Comparison of ENCODE assay signal across 8 cellular contexts in the genomic region with DNA sequence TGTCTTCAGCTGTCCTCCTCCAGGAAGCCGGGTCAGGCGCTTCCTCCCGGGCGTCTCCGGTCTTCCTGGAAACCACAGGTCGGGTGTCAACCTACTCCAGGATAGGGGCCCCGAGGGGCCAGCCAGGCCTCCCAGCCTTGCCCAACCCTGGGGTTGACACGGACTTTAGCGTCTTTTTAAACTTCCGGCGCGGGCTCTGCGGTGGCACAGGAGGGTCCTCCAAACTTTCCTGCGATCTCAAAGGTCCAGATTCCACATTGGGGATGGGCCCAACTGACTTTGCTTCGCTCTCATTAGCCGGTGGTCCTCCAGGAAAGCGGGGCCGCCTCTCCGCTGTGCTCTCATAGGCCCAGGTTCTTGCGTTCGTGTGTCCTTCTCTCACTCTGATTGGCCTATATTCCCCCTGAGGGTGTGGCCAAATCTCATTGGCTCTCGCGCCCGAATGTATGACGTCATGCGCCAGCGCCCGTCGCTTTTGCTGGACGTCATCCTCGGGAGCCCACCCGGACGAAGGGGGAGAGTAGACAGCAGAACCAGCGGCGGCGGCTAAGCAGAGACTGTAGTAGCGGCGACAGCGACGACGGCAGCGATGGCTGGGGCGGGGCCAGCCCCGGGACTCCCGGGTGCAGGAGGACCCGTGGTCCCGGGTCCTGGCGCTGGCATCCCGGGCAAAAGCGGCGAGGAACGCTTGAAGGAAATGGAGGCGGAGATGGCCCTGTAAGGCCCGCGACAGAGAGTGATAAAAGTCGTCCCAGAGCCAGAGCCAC. TPM values are rescaled to one million over a fixed set of nuclear protein-coding genes. Genes with fewer than 3 reads are reported as not detected.
DNase-seq lines count a peak whose midpoint lies in the region; ATAC-seq, FAIRE-seq and TF ChIP-seq lines count a peak whose summit lies in the region.

A gene with protein sequence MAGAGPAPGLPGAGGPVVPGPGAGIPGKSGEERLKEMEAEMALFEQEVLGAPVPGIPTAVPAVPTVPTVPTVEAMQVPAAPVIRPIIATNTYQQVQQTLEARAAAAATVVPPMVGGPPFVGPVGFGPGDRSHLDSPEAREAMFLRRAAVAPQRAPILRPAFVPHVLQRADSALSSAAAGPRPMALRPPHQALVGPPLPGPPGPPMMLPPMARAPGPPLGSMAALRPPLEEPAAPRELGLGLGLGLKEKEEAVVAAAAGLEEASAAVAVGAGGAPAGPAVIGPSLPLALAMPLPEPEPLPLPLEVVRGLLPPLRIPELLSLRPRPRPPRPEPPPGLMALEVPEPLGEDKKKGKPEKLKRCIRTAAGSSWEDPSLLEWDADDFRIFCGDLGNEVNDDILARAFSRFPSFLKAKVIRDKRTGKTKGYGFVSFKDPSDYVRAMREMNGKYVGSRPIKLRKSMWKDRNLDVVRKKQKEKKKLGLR (plus strand): TSS at position 472 of the 767 bp plus-strand sequence. CDS start 118 bp downstream, at position 590.

- H3K4me1 ChIP-seq in astrocyte (ENCODE audit: insufficient read depth, low read length) (no peaks in the 10 kb centered on the region), right cardiac atrium (ENCODE audit: control insufficient read depth, insufficient read depth, low read length) (no peaks in the 10 kb centered on the region), vagina (peaks cover 23% of the 10 kb centered on the region)

- H2AFZ ChIP-seq in astrocyte (ENCODE audit: low read depth, low read length): peak within 1 kb of the TSS; percentile 70

- TF ChIP-seq CTCF in astrocyte (IDR thresholded peaks at IDR 0.05; ENCODE audit: insufficient read depth, low read depth, low read length) (no peak), vagina (IDR thresholded peaks at IDR 0.05) (no peak)

- H3K9me3 Mint-ChIP-seq in astrocyte (ENCODE audit: unreplicated experiment): no peaks in the 10 kb centered on the region

- ATAC-seq in GM18505 (IDR thresholded peaks at IDR 0.05; ENCODE audit: unreplicated experiment) (peak; percentile 89), HG02973 (IDR thresholded peaks at IDR 0.05; ENCODE audit: unreplicated experiment) (peak; percentile 92), right cardiac atrium (peak; percentile 100)

- peaks cover 5% of the 10 kb centered on the region for H3K4me1 Mint-ChIP-seq in astrocyte (ENCODE audit: low read depth, unreplicated experiment)

- H3K4me2 ChIP-seq in astrocyte (ENCODE audit: low read length): peak within 1 kb of the TSS; percentile 99

- H3K79me2 ChIP-seq in astrocyte (ENCODE audit: insufficient read depth, low read length): peaks cover 24% of the 10 kb centered on the region

- H3K36me3 ChIP-seq in astrocyte (ENCODE audit: insufficient read depth, low read length) (peaks cover 19% of the 10 kb centered on the region), vagina (peaks cover 0 to 36% of the 10 kb centered on the region in 2 donors)

- DNase-seq in NCI-H2029 (lab: John Stamatoyannopoulos, UW) (peak; percentile 96), T-helper 22 cell (ENCODE audit: low read depth) (peak; percentile 93), astrocyte (ENCODE audit: low read depth) (peak; percentile 98), right cardiac atrium (peak; percentile 96 to 98 (median 98)), putamen (ENCODE audit: low spot score) (peak; percentile 97), vagina (ENCODE audit: extremely low spot score in 2 of 2) (peak; percentile 98 to 99)

- intact Hi-C loops in right cardiac atrium (cut with DNase I) (no loop called here), vagina (cut with DNase I) (no loop called here)

- peak within 1 kb of the TSS; percentile 100 for H3K4me3 Mint-ChIP-seq in astrocyte (ENCODE audit: unreplicated experiment)

- H3K27ac Mint-ChIP-seq in astrocyte (ENCODE audit: unreplicated experiment): peak within 1 kb of the TSS; percentile 98

- H3K9ac ChIP-seq in astrocyte (ENCODE audit: low read length): peak within 1 kb of the TSS; percentile 95

- peak within 1 kb of the TSS; percentile 81 for H3K27ac ChIP-seq in astrocyte (ENCODE audit: low read depth, low read length)
- peak within 1 kb of the TSS; percentile 97 for H3K27ac ChIP-seq in right cardiac atrium (ENCODE audit: low read length)
- peak within 1 kb of the TSS; percentile 88 for H3K27ac ChIP-seq in vagina

- peak; percentile 95 for FAIRE-seq in astrocyte (lab: Jason Lieb, UNC)

- H3K27me3 ChIP-seq in astrocyte (ENCODE audit: insufficient read depth, low read length): no peaks in the 10 kb centered on the region
- no peaks in the 10 kb centered on the region for H3K27me3 ChIP-seq in right cardiac atrium (ENCODE audit: control insufficient read depth, insufficient read depth)
- no peaks in the 10 kb centered on the region for H3K27me3 ChIP-seq in vagina

- peaks cover 3% of the 10 kb centered on the region for H3K36me3 Mint-ChIP-seq in astrocyte (ENCODE audit: low read depth, unreplicated experiment)

- under 1% methylated on average over 56 of the region's 56 CpGs for WGBS in right cardiac atrium

- H3K27me3 Mint-ChIP-seq in astrocyte (ENCODE audit: low read depth, unreplicated experiment): no peaks in the 10 kb centered on the region

- no peaks in the 10 kb centered on the region for H4K20me1 ChIP-seq in astrocyte (ENCODE audit: insufficient read depth, low read length)

- no peaks in the 10 kb centered on the region for H3K9me3 ChIP-seq in astrocyte (ENCODE audit: insufficient read depth, low read depth, low read length)
- no peaks in the 10 kb centered on the region for H3K9me3 ChIP-seq in right cardiac atrium (ENCODE audit: control insufficient read depth, low read length)
- H3K9me3 ChIP-seq in vagina: no peaks in the 10 kb centered on the region

- H3K4me3 ChIP-seq in astrocyte (ENCODE audit: insufficient read depth, low read depth, low read length) (peak within 1 kb of the TSS; percentile 79), right cardiac atrium (ENCODE audit: low read length) (peak within 1 kb of the TSS; percentile 90), vagina (peak within 1 kb of the TSS; percentile 80 to 84)

- TF ChIP-seq POLR2A in GM18505 (IDR thresholded peaks at IDR 0.05; ENCODE audit: borderline replicate concordance, extremely low read depth, insufficient read depth, insufficient read length) (peak; percentile 77), vagina (IDR thresholded peaks at IDR 0.05) (peak in 1 of 2 donors; percentile 43)

RNA-seq across cellular contexts. Expression of the gene that starts here (rescaled TPM):
- total RNA-seq in astrocyte (102 and 106 TPM in 2 replicates), right cardiac atrium (10 to 100 TPM; 52.0 to 57.9 (median 54.2) TPM), vagina (54.3 TPM)
- 50.9 TPM for polyA plus RNA-seq in right cardiac atrium

Comparison
In these comparisons a context has a peak if more than half of its experiments do, and no peak if none do; other contexts are left out.
1. Peak in every context shown above with its lines: DNase-seq, ATAC-seq, H3K4me3 ChIP-seq and H3K27ac ChIP-seq.